1 cellular context compared by ENCODE assay signal in the genomic region with DNA sequence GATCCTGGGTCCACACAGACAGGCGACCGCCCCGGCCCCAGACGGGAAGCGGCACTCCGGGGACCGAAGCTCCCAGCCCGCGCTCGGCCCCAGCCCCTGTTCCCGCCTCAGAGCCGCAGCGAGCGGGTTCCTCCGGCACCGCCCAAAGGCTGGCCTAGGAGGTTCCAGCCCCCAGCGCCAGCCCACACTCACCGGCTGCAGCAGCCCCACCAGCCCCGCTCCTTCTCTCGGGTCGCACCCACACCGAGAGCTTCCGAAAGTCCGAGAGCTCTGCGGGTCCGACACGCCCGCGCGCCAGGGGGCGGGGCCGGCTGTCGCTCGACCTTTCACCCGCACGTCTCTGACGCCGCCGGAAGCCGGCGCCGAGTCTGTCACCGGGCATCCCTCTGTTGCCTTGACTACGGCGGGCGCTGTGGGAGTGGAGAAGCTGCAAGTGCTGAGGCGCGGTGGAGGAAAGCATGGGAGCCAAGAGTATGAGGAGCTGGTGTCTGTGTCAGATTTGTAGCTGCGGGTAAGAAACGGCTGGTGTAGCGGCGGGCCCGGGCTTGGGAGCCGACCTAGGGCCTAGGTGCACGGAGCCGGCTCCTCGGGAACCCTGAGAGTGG.
A peak's percentile ranks its signal among the peaks of the same experiment; 100 is the strongest.
TF ChIP-seq lines count a peak whose summit lies in the region.

EFL1 (minus strand) TSS at position 313 of the 605 bp plus-strand sequence. CDS start 956 bp downstream, outside the sequence.
A gene with protein sequence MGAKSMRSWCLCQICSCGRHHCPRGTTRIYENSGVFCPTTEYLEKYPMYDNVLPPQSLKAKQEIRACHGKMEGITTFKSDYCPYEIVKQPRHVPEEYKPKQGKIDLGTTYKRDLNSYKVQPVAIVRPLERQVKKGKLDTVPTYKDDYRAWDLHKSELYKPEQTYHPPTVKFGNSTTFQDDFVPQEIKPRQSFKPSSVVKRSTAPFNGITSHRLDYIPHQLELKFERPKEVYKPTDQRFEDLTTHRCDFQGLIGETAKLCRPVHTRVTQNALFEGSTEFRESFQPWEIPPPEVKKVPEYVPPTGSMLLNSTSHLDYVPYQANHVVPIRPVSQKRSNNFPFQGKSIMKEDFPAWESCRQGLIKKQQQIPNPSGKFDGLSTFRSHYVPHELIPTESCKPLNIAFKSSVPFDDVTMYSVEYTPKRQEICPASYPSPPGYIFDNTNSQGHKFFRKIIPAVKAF (plus strand): TSS at position 397 of the 605 bp plus-strand sequence. CDS start 62 bp downstream, at position 459.

TF ChIP-seq in HEK293, 187 proteins besides CTCF, POLR2A, EP300 and RAD21 (continued from another document and continues in another):
- TF ChIP-seq ZNF501 (tag by site-specific recombination; IDR thresholded peaks at IDR 0.05) (peak; percentile 78), ZNF600 (tag by site-specific recombination; IDR thresholded peaks at IDR 0.05) (peak; percentile 88), KLF9 (tag by site-specific recombination; IDR thresholded peaks at IDR 0.05; ENCODE audit: low read depth) (peak; percentile 97), EGR2 (tag by site-specific recombination; IDR thresholded peaks at IDR 0.05; ENCODE audit: low read depth) (peak; percentile 87), GLIS2 (tag by site-specific recombination; IDR thresholded peaks at IDR 0.05) (peak; percentile 71), BCL11B (tag by site-specific recombination; IDR thresholded peaks at IDR 0.05; ENCODE audit: low read depth) (peak; percentile 90), ZNF404 (tag by site-specific recombination; IDR thresholded peaks at IDR 0.05) (no peak), ZNF394 (tag by site-specific recombination; IDR thresholded peaks at IDR 0.05; ENCODE audit: borderline replicate concordance) (peak; percentile 95), ZFHX2 (tag by site-specific recombination; conservative IDR thresholded peaks at IDR 0.05) (peak; percentile 88), SP7 (tag by site-specific recombination; IDR thresholded peaks at IDR 0.05) (peak; percentile 73), ZNF350 (tag by site-specific recombination; IDR thresholded peaks at IDR 0.05) (no peak), ZXDB (tag by site-specific recombination; IDR thresholded peaks at IDR 0.05) (peak; percentile 80), ZBTB8A (tag by site-specific recombination; IDR thresholded peaks at IDR 0.05) (peak; percentile 39; the same call in 1 of the 2 replicates), KLF10 (tag by site-specific recombination; IDR thresholded peaks at IDR 0.05) (peak; percentile 87), ZNF211 (tag by site-specific recombination; IDR thresholded peaks at IDR 0.05; ENCODE audit: low read depth) (no peak), ZNF239 (tag by site-specific recombination; IDR thresholded peaks at IDR 0.05) (no peak), ZNF561 (tag by site-specific recombination; IDR thresholded peaks at IDR 0.05; ENCODE audit: borderline replicate concordance) (0 out of 2 replicates have a peak, but pooled peaks have one; percentile 84), ZFP69B (tag by site-specific recombination; IDR thresholded peaks at IDR 0.05) (peak; percentile 23; the same call in 1 of the 2 replicates), ZSCAN4 (tag by site-specific recombination; IDR thresholded peaks at IDR 0.05) (no peak), KLF7 (tag by site-specific recombination; IDR thresholded peaks at IDR 0.05; ENCODE audit: borderline replicate concordance) (peak; percentile 16; the same call in 1 of the 2 replicates), ZNF843 (tag by site-specific recombination; IDR thresholded peaks at IDR 0.05) (0 out of 2 replicates have a peak, but pooled peaks have one; percentile 27), ELK4 (IDR thresholded peaks at IDR 0.05; ENCODE audit: borderline replicate concordance, low read depth, low read length) (peak; percentile 52; the same call in 1 of the 2 replicates), ZNF76 (tag by site-specific recombination; IDR thresholded peaks at IDR 0.05; ENCODE audit: borderline replicate concordance, low read depth) (peak; percentile 59; the same call in 1 of the 2 replicates), OSR2 (tag by site-specific recombination; IDR thresholded peaks at IDR 0.05) (peak; percentile 27; the same call in 1 of the 2 replicates), SP3 (tag by site-specific recombination; IDR thresholded peaks at IDR 0.05) (peak; percentile 92), PRDM6 (tag by site-specific recombination; IDR thresholded peaks at IDR 0.05) (no peak), ZNF776 (tag by site-specific recombination; IDR thresholded peaks at IDR 0.05; ENCODE audit: borderline replicate concordance) (no peak), ZNF660 (tag by site-specific recombination; IDR thresholded peaks at IDR 0.05) (peak; percentile 82)
- TF ChIP-seq, protein P1, sequence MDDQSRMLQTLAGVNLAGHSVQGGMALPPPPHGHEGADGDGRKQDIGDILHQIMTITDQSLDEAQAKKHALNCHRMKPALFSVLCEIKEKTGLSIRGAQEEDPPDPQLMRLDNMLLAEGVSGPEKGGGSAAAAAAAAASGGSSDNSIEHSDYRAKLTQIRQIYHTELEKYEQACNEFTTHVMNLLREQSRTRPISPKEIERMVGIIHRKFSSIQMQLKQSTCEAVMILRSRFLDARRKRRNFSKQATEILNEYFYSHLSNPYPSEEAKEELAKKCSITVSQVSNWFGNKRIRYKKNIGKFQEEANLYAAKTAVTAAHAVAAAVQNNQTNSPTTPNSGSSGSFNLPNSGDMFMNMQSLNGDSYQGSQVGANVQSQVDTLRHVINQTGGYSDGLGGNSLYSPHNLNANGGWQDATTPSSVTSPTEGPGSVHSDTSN (CRISPR knock-in tag; IDR thresholded peaks at IDR 0.05) = peak; percentile 28; the same call in 1 of the 2 replicates
- TF ChIP-seq, protein P2, sequence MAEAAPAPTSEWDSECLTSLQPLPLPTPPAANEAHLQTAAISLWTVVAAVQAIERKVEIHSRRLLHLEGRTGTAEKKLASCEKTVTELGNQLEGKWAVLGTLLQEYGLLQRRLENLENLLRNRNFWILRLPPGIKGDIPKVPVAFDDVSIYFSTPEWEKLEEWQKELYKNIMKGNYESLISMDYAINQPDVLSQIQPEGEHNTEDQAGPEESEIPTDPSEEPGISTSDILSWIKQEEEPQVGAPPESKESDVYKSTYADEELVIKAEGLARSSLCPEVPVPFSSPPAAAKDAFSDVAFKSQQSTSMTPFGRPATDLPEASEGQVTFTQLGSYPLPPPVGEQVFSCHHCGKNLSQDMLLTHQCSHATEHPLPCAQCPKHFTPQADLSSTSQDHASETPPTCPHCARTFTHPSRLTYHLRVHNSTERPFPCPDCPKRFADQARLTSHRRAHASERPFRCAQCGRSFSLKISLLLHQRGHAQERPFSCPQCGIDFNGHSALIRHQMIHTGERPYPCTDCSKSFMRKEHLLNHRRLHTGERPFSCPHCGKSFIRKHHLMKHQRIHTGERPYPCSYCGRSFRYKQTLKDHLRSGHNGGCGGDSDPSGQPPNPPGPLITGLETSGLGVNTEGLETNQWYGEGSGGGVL (tag by site-specific recombination; IDR thresholded peaks at IDR 0.05) = peak; percentile 68
- TF ChIP-seq, protein P3, sequence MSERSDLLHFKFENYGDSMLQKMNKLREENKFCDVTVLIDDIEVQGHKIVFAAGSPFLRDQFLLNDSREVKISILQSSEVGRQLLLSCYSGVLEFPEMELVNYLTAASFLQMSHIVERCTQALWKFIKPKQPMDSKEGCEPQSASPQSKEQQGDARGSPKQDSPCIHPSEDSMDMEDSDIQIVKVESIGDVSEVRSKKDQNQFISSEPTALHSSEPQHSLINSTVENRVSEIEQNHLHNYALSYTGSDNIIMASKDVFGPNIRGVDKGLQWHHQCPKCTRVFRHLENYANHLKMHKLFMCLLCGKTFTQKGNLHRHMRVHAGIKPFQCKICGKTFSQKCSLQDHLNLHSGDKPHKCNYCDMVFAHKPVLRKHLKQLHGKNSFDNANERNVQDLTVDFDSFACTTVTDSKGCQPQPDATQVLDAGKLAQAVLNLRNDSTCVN (tag by site-specific recombination; optimal IDR thresholded peaks at IDR 0.05) = peak; percentile 94
- TF ChIP-seq, protein P4, sequence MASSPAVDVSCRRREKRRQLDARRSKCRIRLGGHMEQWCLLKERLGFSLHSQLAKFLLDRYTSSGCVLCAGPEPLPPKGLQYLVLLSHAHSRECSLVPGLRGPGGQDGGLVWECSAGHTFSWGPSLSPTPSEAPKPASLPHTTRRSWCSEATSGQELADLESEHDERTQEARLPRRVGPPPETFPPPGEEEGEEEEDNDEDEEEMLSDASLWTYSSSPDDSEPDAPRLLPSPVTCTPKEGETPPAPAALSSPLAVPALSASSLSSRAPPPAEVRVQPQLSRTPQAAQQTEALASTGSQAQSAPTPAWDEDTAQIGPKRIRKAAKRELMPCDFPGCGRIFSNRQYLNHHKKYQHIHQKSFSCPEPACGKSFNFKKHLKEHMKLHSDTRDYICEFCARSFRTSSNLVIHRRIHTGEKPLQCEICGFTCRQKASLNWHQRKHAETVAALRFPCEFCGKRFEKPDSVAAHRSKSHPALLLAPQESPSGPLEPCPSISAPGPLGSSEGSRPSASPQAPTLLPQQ (tag by site-specific recombination; IDR thresholded peaks at IDR 0.05) = 0 out of 2 replicates have a peak, but pooled peaks have one; percentile 48
- TF ChIP-seq, protein P5, sequence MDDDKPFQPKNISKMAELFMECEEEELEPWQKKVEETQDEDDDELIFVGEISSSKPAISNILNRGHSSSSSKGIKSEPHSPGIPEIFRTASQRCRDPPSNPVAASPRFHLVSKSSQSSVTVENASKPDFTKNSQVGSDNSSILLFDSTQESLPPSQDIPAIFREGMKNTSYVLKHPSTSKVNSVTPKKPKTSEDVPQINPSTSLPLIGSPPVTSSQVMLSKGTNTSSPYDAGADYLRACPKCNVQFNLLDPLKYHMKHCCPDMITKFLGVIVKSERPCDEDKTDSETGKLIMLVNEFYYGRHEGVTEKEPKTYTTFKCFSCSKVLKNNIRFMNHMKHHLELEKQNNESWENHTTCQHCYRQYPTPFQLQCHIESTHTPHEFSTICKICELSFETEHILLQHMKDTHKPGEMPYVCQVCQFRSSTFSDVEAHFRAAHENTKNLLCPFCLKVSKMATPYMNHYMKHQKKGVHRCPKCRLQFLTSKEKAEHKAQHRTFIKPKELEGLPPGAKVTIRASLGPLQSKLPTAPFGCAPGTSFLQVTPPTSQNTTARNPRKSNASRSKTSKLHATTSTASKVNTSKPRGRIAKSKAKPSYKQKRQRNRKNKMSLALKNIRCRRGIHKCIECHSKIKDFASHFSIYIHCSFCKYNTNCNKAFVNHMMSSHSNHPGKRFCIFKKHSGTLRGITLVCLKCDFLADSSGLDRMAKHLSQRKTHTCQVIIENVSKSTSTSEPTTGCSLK (tag by site-specific recombination; IDR thresholded peaks at IDR 0.05) = no peak
- TF ChIP-seq, protein P6, sequence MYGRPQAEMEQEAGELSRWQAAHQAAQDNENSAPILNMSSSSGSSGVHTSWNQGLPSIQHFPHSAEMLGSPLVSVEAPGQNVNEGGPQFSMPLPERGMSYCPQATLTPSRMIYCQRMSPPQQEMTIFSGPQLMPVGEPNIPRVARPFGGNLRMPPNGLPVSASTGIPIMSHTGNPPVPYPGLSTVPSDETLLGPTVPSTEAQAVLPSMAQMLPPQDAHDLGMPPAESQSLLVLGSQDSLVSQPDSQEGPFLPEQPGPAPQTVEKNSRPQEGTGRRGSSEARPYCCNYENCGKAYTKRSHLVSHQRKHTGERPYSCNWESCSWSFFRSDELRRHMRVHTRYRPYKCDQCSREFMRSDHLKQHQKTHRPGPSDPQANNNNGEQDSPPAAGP (tag by site-specific recombination; IDR thresholded peaks at IDR 0.05) = peak; percentile 51; the same call in 1 of the 2 replicates
- TF ChIP-seq, protein P7, sequence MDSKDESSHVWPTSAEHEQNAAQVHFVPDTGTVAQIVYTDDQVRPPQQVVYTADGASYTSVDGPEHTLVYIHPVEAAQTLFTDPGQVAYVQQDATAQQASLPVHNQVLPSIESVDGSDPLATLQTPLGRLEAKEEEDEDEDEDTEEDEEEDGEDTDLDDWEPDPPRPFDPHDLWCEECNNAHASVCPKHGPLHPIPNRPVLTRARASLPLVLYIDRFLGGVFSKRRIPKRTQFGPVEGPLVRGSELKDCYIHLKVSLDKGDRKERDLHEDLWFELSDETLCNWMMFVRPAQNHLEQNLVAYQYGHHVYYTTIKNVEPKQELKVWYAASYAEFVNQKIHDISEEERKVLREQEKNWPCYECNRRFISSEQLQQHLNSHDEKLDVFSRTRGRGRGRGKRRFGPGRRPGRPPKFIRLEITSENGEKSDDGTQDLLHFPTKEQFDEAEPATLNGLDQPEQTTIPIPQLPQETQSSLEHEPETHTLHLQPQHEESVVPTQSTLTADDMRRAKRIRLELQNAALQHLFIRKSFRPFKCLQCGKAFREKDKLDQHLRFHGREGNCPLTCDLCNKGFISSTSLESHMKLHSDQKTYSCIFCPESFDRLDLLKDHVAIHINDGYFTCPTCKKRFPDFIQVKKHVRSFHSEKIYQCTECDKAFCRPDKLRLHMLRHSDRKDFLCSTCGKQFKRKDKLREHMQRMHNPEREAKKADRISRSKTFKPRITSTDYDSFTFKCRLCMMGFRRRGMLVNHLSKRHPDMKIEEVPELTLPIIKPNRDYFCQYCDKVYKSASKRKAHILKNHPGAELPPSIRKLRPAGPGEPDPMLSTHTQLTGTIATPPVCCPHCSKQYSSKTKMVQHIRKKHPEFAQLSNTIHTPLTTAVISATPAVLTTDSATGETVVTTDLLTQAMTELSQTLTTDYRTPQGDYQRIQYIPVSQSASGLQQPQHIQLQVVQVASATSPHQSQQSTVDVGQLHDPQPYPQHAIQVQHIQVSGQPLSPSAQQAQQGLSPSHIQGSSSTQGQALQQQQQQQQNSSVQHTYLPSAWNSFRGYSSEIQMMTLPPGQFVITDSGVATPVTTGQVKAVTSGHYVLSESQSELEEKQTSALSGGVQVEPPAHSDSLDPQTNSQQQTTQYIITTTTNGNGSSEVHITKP (tag by site-specific recombination; IDR thresholded peaks at IDR 0.05) = peak; percentile 67
